Comparison of ENCODE assay signal across 14 cellular contexts in genomic region chr1:178650950-178651461, GRCh38.
A peak's percentile ranks its signal among the peaks of the same experiment; 100 is the strongest.
DNase-seq lines count a peak whose midpoint lies in the region; ATAC-seq and TF ChIP-seq lines count a peak whose summit lies in the region.
"Had no signal": no experiment of that assay in that cellular context is flagged by ENCODE, and none has a peak within 500 bp of the region (broad histone marks: within the 10 kb centered on the region; RNA-seq: fewer than 3 reads in every experiment).

No MANE protein-coding gene starts in this region.

- H3K4me1 ChIP-seq in heart right ventricle (peaks cover 0 to 10% (median 0%) of the 10 kb centered on the region in 9 donors), right cardiac atrium (ENCODE audit: control insufficient read depth, insufficient read depth, low read length) (no peaks in the 10 kb centered on the region), transverse colon (peaks cover 0 to 19% (median 4%) of the 10 kb centered on the region in 4 donors)
- H3K4me1 ChIP-seq: upper lobe of left lung had no signal

- no peak for TF ChIP-seq POLR2A in transverse colon (IDR thresholded peaks at IDR 0.05)

- H3K27ac ChIP-seq in heart right ventricle (peak overlapping the region in 7 of 10 donors; percentile 14 to 64 (median 40)), right cardiac atrium (ENCODE audit: low read length) (no peak overlapping the region), transverse colon (peak overlapping the region; percentile 45 to 53 (median 50))
- H3K27ac ChIP-seq: skin epidermis, upper lobe of left lung had no signal

- no peak for TF ChIP-seq CTCF in heart right ventricle (IDR thresholded peaks at IDR 0.05)
- no peak for TF ChIP-seq CTCF in transverse colon (IDR thresholded peaks at IDR 0.05)

- WGBS in heart right ventricle, 2 donors, result 54 to 58% methylated on average over 4 of the region's 4 CpGs
- 54% methylated on average over 4 of the region's 4 CpGs for WGBS in right cardiac atrium
- 38 to 48% methylated on average over 2 to 4 of the region's 4 CpGs for WGBS in transverse colon (ENCODE audit: low coverage in 1 of 2), 2 donors

- DNase-seq in heart right ventricle (no peak), right cardiac atrium (no peak), amniotic epithelial cell (ENCODE audit: low read depth) (peak; percentile 26), left colon (peak; percentile 19 to 30), transverse colon (peak; percentile 33), NCI-H1436 treated with DMSO at 0.1 percent for 48 hours (lab: John Stamatoyannopoulos, UW) (no peak)
- DNase-seq in activated naive CD4-positive, alpha-beta T cell treated with anti-CD3 and anti-CD28 coated beads, Interleukin-2, amount 50 U/mL, for 16 hours, result no peak
- no peak for DNase-seq in activated T-cell treated with anti-CD3 and anti-CD28 coated beads, Interleukin-2, amount 50 U/mL, for 1 hour
- DNase-seq: activated CD8-positive, alpha-beta memory T cell treated with anti-CD3 and anti-CD28 coated beads, Interleukin-2, amount 50 U/mL, for 48 hours; activated naive CD8-positive, alpha-beta T cell treated with anti-CD3 and anti-CD28 coated beads, Interleukin-2, amount 50 U/mL, for 24 hours; midbrain; NCI-H226; upper lobe of left lung had no signal

- H3K36me3 ChIP-seq in heart right ventricle (no peaks in the 10 kb centered on the region), transverse colon (no peaks in the 10 kb centered on the region)
- H3K36me3 ChIP-seq: upper lobe of left lung had no signal

- intact Hi-C loops in heart right ventricle (cut with DNase I), result loop anchor here in 1 of 10 donors (10.0 kb wide), 1 partner anchor 74 kb away; the partner anchor contains the start of gene RALGPS2
- intact Hi-C loops in right cardiac atrium (cut with DNase I), result no loop called here
- intact Hi-C loops in left colon (cut with DNase I, micrococcal nuclease), result no loop called here
- intact Hi-C loops in transverse colon (cut with DNase I; ENCODE audit: low total_unique reads), result no loop called here

- H3K4me3 ChIP-seq in heart right ventricle, result no peak overlapping the region
- no peak overlapping the region for H3K4me3 ChIP-seq in right cardiac atrium (ENCODE audit: low read length)
- H3K4me3 ChIP-seq in transverse colon, result no peak overlapping the region
- H3K4me3 ChIP-seq: skin epidermis, upper lobe of left lung had no signal

- no peak for TF ChIP-seq EP300 in transverse colon (IDR thresholded peaks at IDR 0.05; ENCODE audit: low read depth)

- ATAC-seq in heart right ventricle (no peak), right cardiac atrium (no peak), left colon (peak; percentile 88)
- ATAC-seq: activated naive CD8-positive, alpha-beta T cell treated with anti-CD3 and anti-CD28 coated beads, Interleukin-2, amount 50 U/mL, for 24 hours had no signal

- in situ Hi-C loops in transverse colon (cut with MboI; ENCODE audit: low pct_ligation_motif_present in 1 of 4, low pct_unique_long_range_greater_than_20kb in 1 of 4, low sequenced_read_pairs in 3 of 4), result no loop called here

- H3K27me3 ChIP-seq in heart right ventricle (peaks cover 0 to 4% (median 0%) of the 10 kb centered on the region in 7 donors), right cardiac atrium (ENCODE audit: control insufficient read depth, insufficient read depth) (no peaks in the 10 kb centered on the region), transverse colon (no peaks in the 10 kb centered on the region)
- H3K27me3 ChIP-seq: upper lobe of left lung had no signal

- H3K9me3 ChIP-seq in heart right ventricle (no peaks in the 10 kb centered on the region), right cardiac atrium (ENCODE audit: control insufficient read depth, low read length) (no peaks in the 10 kb centered on the region), transverse colon (no peaks in the 10 kb centered on the region)
- H3K9me3 ChIP-seq: upper lobe of left lung had no signal

Comparison
In these comparisons a context has a peak if more than half of its experiments do, and no peak if none do; other contexts are left out.
1. DNase-seq: peak in amniotic epithelial cell (single experiment), left colon (2 of 2) and transverse colon (single experiment); none in heart right ventricle (0 of 2), right cardiac atrium (0 of 3), activated naive CD4-positive, alpha-beta T cell treated with anti-CD3 and anti-CD28 coated beads, Interleukin-2, amount 50 U/mL, for 16 hours (single experiment), activated T-cell treated with anti-CD3 and anti-CD28 coated beads, Interleukin-2, amount 50 U/mL, for 1 hour (single experiment) and NCI-H1436 treated with DMSO at 0.1 percent for 48 hours (single experiment).